Comparison of ENCODE assay signal across 13 cellular contexts in the genomic region with DNA sequence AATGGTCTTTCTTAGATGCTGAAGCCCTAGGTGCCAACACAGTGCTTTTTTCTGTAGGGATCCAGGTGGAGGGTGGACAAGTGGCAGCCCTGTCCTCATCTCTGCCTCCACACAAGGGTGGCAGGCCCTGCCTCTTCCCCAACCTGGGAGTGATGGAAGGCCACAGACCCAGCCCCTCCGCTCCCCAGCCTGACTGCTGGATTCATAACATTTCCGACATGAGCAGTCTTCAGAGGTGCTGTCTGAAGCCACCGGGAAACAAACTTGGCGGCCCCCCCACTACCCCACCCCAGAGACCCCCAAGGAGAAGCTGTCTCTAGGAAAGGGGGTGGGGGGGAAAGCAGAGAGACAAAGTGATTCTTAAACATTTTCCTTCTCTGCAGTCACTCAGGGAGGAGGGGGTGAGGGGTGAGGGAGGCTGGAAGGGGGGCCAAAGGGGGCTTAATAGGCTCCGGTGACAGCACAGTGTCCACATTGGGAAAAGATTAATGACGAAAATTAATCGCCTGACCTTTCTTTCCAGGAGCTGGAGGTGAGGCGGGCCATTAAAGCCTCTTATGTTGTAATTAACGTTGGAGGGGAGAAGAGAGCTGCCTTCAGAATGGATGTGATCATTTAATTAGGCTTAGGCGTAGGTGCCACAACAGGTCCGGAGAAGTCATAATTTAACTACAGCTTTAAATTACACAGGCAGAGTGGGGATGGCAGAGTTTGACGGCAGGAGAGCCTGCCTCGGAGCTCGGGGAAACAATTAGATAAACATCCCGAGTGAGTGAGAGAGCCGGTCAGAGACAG.
A peak's percentile ranks its signal among the peaks of the same experiment; 100 is the strongest.
DNase-seq lines count a peak whose midpoint lies in the region; ATAC-seq and TF ChIP-seq lines count a peak whose summit lies in the region.
"Had no signal": no experiment of that assay in that cellular context is flagged by ENCODE, and none has a peak within 500 bp of the region (broad histone marks: within the 10 kb centered on the region; RNA-seq: fewer than 3 reads in every experiment).

No MANE protein-coding gene starts in this region.

- POLR2A ChIA-PET in Caco-2 (lab: Charles Lee) = no interaction called here

- H3K9me3 ChIP-seq in Caco-2 (no peaks in the 10 kb centered on the region), endodermal cell (ENCODE audit: control insufficient read depth, low read length) (no peaks in the 10 kb centered on the region), neural cell (ENCODE audit: low read length) (no peaks in the 10 kb centered on the region)
- H3K9me3 ChIP-seq: gastroesophageal sphincter had no signal

- no peak for TF ChIP-seq RAD21 in neural cell (conservative IDR thresholded peaks at IDR 0.05)

- no peaks in the 10 kb centered on the region for H4K20me1 ChIP-seq in neural cell (ENCODE audit: insufficient read depth)

- no peaks in the 10 kb centered on the region for H3K9me3 Mint-ChIP-seq in Caco-2 (ENCODE audit: unreplicated experiment)
- no peaks in the 10 kb centered on the region for H3K9me3 Mint-ChIP-seq in IgD-negative memory B cell
- H3K9me3 Mint-ChIP-seq in endodermal cell = no peaks in the 10 kb centered on the region

- CTCF ChIA-PET in Caco-2 (lab: Charles Lee) = no interaction called here

- H3K36me3 Mint-ChIP-seq in Caco-2 (ENCODE audit: insufficient read depth, unreplicated experiment) (peaks cover 6% of the 10 kb centered on the region), IgD-negative memory B cell (no peaks in the 10 kb centered on the region), endodermal cell (ENCODE audit: low read depth) (no peaks in the 10 kb centered on the region)

- H3K4me3 Mint-ChIP-seq in Caco-2 (ENCODE audit: unreplicated experiment) (peak overlapping the region; percentile 45), IgD-negative memory B cell (peak overlapping the region; percentile 0 to 69 (median 42)), endodermal cell (peak overlapping the region; percentile 59)

- peak overlapping the region; percentile 10 for H3K4me2 ChIP-seq in neural cell (ENCODE audit: low read length)

- DNase-seq in Caco-2 (no peak), endodermal cell (no peak)
- DNase-seq: activated CD4-positive, CD25-positive, alpha-beta regulatory T cell; brain microvascular endothelial cell; NCI-H1930; occipital lobe had no signal

- TF ChIP-seq CTCF in Caco-2 (IDR thresholded peaks at IDR 0.05; ENCODE audit: insufficient read depth in 1 of 2, low read depth in 1 of 2, low read length in 1 of 2, severe bottlenecking in 1 of 2, unreplicated experiment in 1 of 2) (no peak), endodermal cell (conservative IDR thresholded peaks at IDR 0.05) (no peak), neural cell (IDR thresholded peaks at IDR 0.05; ENCODE audit: poor library complexity, severe bottlenecking) (no peak)

- H3K36me3 ChIP-seq in Caco-2 (ENCODE audit: control insufficient read depth, insufficient read depth, low read length) (no peaks in the 10 kb centered on the region; the same call in 1 of the 2 replicates), endodermal cell (ENCODE audit: control insufficient read depth, insufficient read depth, low read length) (no peaks in the 10 kb centered on the region), neural cell (ENCODE audit: insufficient read depth, low read length) (no peaks in the 10 kb centered on the region)
- H3K36me3 ChIP-seq: brain microvascular endothelial cell, gastroesophageal sphincter had no signal

- H3K9me2 ChIP-seq in neural cell (ENCODE audit: insufficient read depth, low read length) = no peaks in the 10 kb centered on the region

- peak overlapping the region; percentile 58 for H3K27ac Mint-ChIP-seq in Caco-2 (ENCODE audit: unreplicated experiment)
- no peak overlapping the region for H3K27ac Mint-ChIP-seq in IgD-negative memory B cell
- H3K27ac Mint-ChIP-seq in endodermal cell = peak overlapping the region; percentile 10

- no peak overlapping the region for H3K27ac ChIP-seq in endodermal cell (ENCODE audit: low read depth, low read length)
- H3K27ac ChIP-seq in neural cell (ENCODE audit: low read length) = no peak overlapping the region
- H3K27ac ChIP-seq: brain microvascular endothelial cell, gastroesophageal sphincter had no signal

- H3K4me1 ChIP-seq in Caco-2 (peaks cover 27% of the 10 kb centered on the region), endodermal cell (ENCODE audit: control insufficient read depth, insufficient read depth, low read length) (peaks cover 14% of the 10 kb centered on the region)

- H3K4me3 ChIP-seq in Caco-2 (ENCODE audit: low read depth, low read length) = no peak overlapping the region
- peak overlapping the region; percentile 58 for H3K4me3 ChIP-seq in endodermal cell (ENCODE audit: low read length)
- peak overlapping the region; percentile 50 for H3K4me3 ChIP-seq in neural cell (ENCODE audit: low read length)

- H3K4me1 Mint-ChIP-seq in Caco-2 (ENCODE audit: low read depth, unreplicated experiment) (peaks cover 27% of the 10 kb centered on the region), IgD-negative memory B cell (peaks cover 5 to 9% (median 6%) of the 10 kb centered on the region in 3 donors), endodermal cell (peaks cover 31% of the 10 kb centered on the region)

- no peaks in the 10 kb centered on the region for H3K27me3 Mint-ChIP-seq in Caco-2 (ENCODE audit: insufficient read depth, unreplicated experiment)
- peaks cover 42% of the 10 kb centered on the region for H3K27me3 Mint-ChIP-seq in IgD-negative memory B cell
- H3K27me3 Mint-ChIP-seq in endodermal cell (ENCODE audit: insufficient read depth) = peaks cover 78% of the 10 kb centered on the region

- H3K79me2 ChIP-seq in neural cell (replicated peaks; ENCODE audit: insufficient read depth, low read length) = no peaks in the 10 kb centered on the region

- no peak for ATAC-seq in HG03095 (IDR thresholded peaks at IDR 0.05; ENCODE audit: unreplicated experiment)
- ATAC-seq in GM21423 (IDR thresholded peaks at IDR 0.05; ENCODE audit: unreplicated experiment) = no peak
- ATAC-seq in GM18858 (IDR thresholded peaks at IDR 0.05; ENCODE audit: unreplicated experiment) = no peak
- no peak for ATAC-seq in GM21737 (IDR thresholded peaks at IDR 0.05; ENCODE audit: unreplicated experiment)

- WGBS in endodermal cell (ENCODE audit: insufficient coverage in 1 of 2, insufficient read length in 1 of 2), 2 experiments = 26 to 46% methylated on average over 8 to 15 of the region's 16 CpGs

- H3K27me3 ChIP-seq in Caco-2 (replicated peaks; ENCODE audit: control insufficient read depth, insufficient read depth, low read length) (no peaks in the 10 kb centered on the region), endodermal cell (ENCODE audit: control insufficient read depth, insufficient read depth, low read length, poor library complexity, severe bottlenecking) (peaks cover 44% of the 10 kb centered on the region), neural cell (ENCODE audit: insufficient read depth, low read depth, low read length) (peaks cover 24% of the 10 kb centered on the region)
- H3K27me3 ChIP-seq: brain microvascular endothelial cell had no signal

- H3K9ac ChIP-seq in endodermal cell (ENCODE audit: extremely low read depth, low read length, poor library complexity, severe bottlenecking) = no peak overlapping the region
- H3K9ac ChIP-seq in neural cell (ENCODE audit: low read length) = peak overlapping the region; percentile 26

- intact Hi-C loops in Caco-2 (cut with micrococcal nuclease; ENCODE audit: unreplicated experiment) = no loop called here

- no peaks in the 10 kb centered on the region for H3F3A ChIP-seq in neural cell (ENCODE audit: insufficient read depth, low read length, poor library complexity, severe bottlenecking)

- no peak overlapping the region for H2AFZ ChIP-seq in neural cell (ENCODE audit: low read depth, low read length)

- TF ChIP-seq EP300 in neural cell (conservative IDR thresholded peaks at IDR 0.05; ENCODE audit: poor library complexity, severe bottlenecking) = no peak

- no TSS peak for BruUV-seq in Caco-2 (replicated peaks; lab: Mats Ljungman, UMichigan)

TF ChIP-seq in neural cell, 6 proteins besides CTCF, POLR2A, EP300 and RAD21:
- TF ChIP-seq EZH2 (IDR thresholded peaks at IDR 0.05; ENCODE audit: borderline replicate concordance, insufficient read depth, low read length, poor library complexity, severe bottlenecking) (no peak), SMC3 (conservative IDR thresholded peaks at IDR 0.05; ENCODE audit: poor library complexity) (no peak), TAF1 (IDR thresholded peaks at IDR 0.05; ENCODE audit: low read depth) (no peak), POLR2AphosphoS5 (IDR thresholded peaks at IDR 0.05) (no peak), MXI1 (conservative IDR thresholded peaks at IDR 0.05; ENCODE audit: poor library complexity, severe bottlenecking) (no peak)
- TF ChIP-seq, protein P1, sequence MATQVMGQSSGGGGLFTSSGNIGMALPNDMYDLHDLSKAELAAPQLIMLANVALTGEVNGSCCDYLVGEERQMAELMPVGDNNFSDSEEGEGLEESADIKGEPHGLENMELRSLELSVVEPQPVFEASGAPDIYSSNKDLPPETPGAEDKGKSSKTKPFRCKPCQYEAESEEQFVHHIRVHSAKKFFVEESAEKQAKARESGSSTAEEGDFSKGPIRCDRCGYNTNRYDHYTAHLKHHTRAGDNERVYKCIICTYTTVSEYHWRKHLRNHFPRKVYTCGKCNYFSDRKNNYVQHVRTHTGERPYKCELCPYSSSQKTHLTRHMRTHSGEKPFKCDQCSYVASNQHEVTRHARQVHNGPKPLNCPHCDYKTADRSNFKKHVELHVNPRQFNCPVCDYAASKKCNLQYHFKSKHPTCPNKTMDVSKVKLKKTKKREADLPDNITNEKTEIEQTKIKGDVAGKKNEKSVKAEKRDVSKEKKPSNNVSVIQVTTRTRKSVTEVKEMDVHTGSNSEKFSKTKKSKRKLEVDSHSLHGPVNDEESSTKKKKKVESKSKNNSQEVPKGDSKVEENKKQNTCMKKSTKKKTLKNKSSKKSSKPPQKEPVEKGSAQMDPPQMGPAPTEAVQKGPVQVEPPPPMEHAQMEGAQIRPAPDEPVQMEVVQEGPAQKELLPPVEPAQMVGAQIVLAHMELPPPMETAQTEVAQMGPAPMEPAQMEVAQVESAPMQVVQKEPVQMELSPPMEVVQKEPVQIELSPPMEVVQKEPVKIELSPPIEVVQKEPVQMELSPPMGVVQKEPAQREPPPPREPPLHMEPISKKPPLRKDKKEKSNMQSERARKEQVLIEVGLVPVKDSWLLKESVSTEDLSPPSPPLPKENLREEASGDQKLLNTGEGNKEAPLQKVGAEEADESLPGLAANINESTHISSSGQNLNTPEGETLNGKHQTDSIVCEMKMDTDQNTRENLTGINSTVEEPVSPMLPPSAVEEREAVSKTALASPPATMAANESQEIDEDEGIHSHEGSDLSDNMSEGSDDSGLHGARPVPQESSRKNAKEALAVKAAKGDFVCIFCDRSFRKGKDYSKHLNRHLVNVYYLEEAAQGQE (IDR thresholded peaks at IDR 0.05; ENCODE audit: borderline replicate concordance) = no peak
TF ChIP-seq in neural cell: peak in this region for 0.

Comparison
In these comparisons a context has a peak if more than half of its experiments do, and no peak if none do; other contexts are left out.
1. H3K27ac Mint-ChIP-seq: peak in Caco-2 (single experiment) and endodermal cell (single experiment); none in IgD-negative memory B cell (0 of 3).
2. Peak in every context shown above with its lines, with median percentiles within 50 percentile points of each other: H3K4me3 Mint-ChIP-seq.